32 cellular contexts compared by ENCODE assay signal in the genomic region with DNA sequence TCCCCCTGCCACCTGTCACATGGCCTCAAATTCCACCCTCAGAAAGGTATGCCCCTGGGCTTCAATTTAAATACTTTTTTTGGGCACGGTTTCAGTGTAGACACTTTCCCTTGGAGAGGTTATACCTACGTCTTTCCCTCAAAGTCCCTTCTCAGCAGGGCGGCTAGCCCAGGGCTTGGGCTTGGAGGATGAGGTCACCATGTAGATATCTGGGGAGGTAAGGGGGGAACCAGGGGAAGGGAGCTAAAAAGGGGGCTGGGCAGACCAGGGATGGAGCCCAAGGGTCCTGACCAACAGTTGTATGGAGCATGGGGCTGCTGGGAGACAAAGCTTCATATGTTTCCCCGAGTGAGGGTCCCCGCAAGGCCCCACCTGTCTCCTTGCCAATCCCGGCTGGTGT.
"Had no signal": no experiment of that assay in that cellular context is flagged by ENCODE, and none has a peak within 500 bp of the region (broad histone marks: within the 10 kb centered on the region; RNA-seq: fewer than 3 reads in every experiment).

No MANE protein-coding gene starts in this region.

- H3K4me1 ChIP-seq: esophagus squamous epithelium had no signal

- H3K27ac Mint-ChIP-seq: activated B cell treated with CpG ODN at 0.5 μM for 24 hours; activated CD8-positive, alpha-beta T cell treated with anti-CD3 and anti-CD28 coated beads for 36 hours; activated naive CD8-positive, alpha-beta T cell; activated T-helper 17 cell treated with anti-CD3 and anti-CD28 coated beads, Interleukin-2, amount 50 U/mL, for 72 hours; dendritic cell treated with granulocyte-macrophage colony-stimulating factor and Interleukin-4, amounts not matched to agents 40 ng/mL and 50 ng/mL, for 4 days; T-helper 17 cell; T-helper 2 cell treated with Interferon-gamma antibody and Interleukin-4, amounts not matched to agents 5 μg/mL and 100 μg/mL, for 36 hours had no signal

- H3K36me3 ChIP-seq: brain microvascular endothelial cell, esophagus squamous epithelium, WERI-Rb-1 had no signal

- FAIRE-seq: astrocyte, bronchial epithelial cell, frontal cortex had no signal

- H3K4me3 ChIP-seq: coronary artery, dorsolateral prefrontal cortex, esophagus squamous epithelium had no signal

- H3K27me3 ChIP-seq: brain microvascular endothelial cell, esophagus squamous epithelium had no signal

- H3K27me3 Mint-ChIP-seq: central memory CD8-positive, alpha-beta T cell had no signal

- DNase-seq: activated B cell treated with CpG ODN at 0.5 μM for 24 hours; activated CD4-positive, alpha-beta T cell treated with anti-CD3 and anti-CD28 coated beads for 48 hours; activated CD4-positive, alpha-beta T cell treated with anti-CD3 and anti-CD28 coated beads, Interleukin-2, amount 50 U/mL, for 1 hour; activated CD4-positive, alpha-beta T cell treated with anti-CD3 and anti-CD28 coated beads, Interleukin-2, amount 50 U/mL, for 48 hours; activated CD8-positive, alpha-beta memory T cell treated with anti-CD3 and anti-CD28 coated beads for 24 hours; activated CD8-positive, alpha-beta T cell treated with anti-CD3 and anti-CD28 coated beads for 36 hours; activated effector memory CD4-positive, alpha-beta T cell treated with Interleukin-2 at 50 U/mL for 16 hours; activated gamma-delta T cell treated with Interleukin-2 at 50 U/mL for 16 hours; activated naive CD4-positive, alpha-beta T cell treated with anti-CD3 and anti-CD28 coated beads, Interleukin-2, amount 50 U/mL, for 16 hours; activated naive CD4-positive, alpha-beta T cell treated with Interleukin-2 at 50 U/mL for 16 hours; activated T-cell treated with anti-CD3 and anti-CD28 coated beads, Interleukin-2, amount 50 U/mL, for 4 hours; amniotic stem cell; anterior cingulate cortex; brain microvascular endothelial cell; dorsolateral prefrontal cortex; effector memory CD4-positive, alpha-beta T cell; esophagus squamous epithelium; head of caudate nucleus; T-helper 1 cell; T-helper 17 cell; T1000; WERI-Rb-1 had no signal

- H3K9me3 Mint-ChIP-seq: activated T-cell treated with anti-CD3 and anti-CD28 coated beads, Interleukin-2, amount 50 U/mL, for 4 hours; dendritic cell treated with granulocyte-macrophage colony-stimulating factor and Interleukin-4, amounts not matched to agents 40 ng/mL and 50 ng/mL, for 4 days; T-helper 2 cell treated with Interferon-gamma antibody and Interleukin-4, amounts not matched to agents 5 μg/mL and 100 μg/mL, for 36 hours had no signal

- H3K36me3 Mint-ChIP-seq: activated naive CD8-positive, alpha-beta T cell had no signal

- H3K4me3 Mint-ChIP-seq: activated B cell treated with CpG ODN at 0.5 μM for 24 hours; activated CD8-positive, alpha-beta T cell treated with anti-CD3 and anti-CD28 coated beads for 36 hours; activated naive CD8-positive, alpha-beta T cell; activated T-cell treated with anti-CD3 and anti-CD28 coated beads, Interleukin-2, amount 50 U/mL, for 4 hours; activated T-helper 17 cell treated with anti-CD3 and anti-CD28 coated beads, Interleukin-2, amount 50 U/mL, for 72 hours; central memory CD8-positive, alpha-beta T cell; dendritic cell treated with granulocyte-macrophage colony-stimulating factor and Interleukin-4, amounts not matched to agents 40 ng/mL and 50 ng/mL, for 4 days; T-helper 17 cell; T-helper 2 cell treated with Interferon-gamma antibody and Interleukin-4, amounts not matched to agents 5 μg/mL and 100 μg/mL, for 36 hours had no signal

- H3K4me1 Mint-ChIP-seq: central memory CD8-positive, alpha-beta T cell had no signal

- H3K27ac ChIP-seq: brain microvascular endothelial cell, coronary artery, dorsolateral prefrontal cortex, esophagus squamous epithelium, WERI-Rb-1 had no signal

- ATAC-seq: activated CD4-positive, CD25-positive, alpha-beta regulatory T cell treated with anti-CD3 and anti-CD28 coated beads, Interleukin-2, amount 50 U/mL, for 24 hours; activated CD8-positive, alpha-beta T cell treated with anti-CD3 and anti-CD28 coated beads for 36 hours; activated T-cell treated with anti-CD3 and anti-CD28 coated beads, Interleukin-2, amount 50 U/mL, for 4 hours; activated T-helper 17 cell treated with anti-CD3 and anti-CD28 coated beads, Interleukin-2, amount 50 U/mL, for 72 hours; T-helper 17 cell had no signal

- H3K9me3 ChIP-seq: esophagus squamous epithelium had no signal
